In the genomic region with DNA sequence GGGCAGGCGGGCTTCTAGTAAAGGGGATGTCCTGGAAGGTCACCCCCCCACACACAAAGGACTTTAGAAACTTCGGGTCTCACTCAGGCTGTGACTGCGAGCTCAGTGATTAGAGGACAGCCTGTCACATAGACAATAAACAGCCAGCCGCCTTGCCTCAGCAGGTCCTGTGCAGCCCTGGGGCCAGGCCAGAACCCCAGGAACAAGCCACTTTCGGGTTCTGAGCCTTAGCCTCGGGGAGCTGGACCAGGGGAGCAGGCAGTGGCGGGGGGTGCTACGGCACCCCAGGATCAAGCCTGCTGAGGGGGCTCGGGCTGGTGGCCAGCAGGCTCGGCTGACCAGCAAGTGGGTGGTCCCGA, we compare ENCODE assay signal across 13 cellular contexts. TPM values are rescaled to one million over a fixed set of nuclear protein-coding genes. Genes with fewer than 3 reads are reported as not detected.
DNase-seq lines count a peak whose midpoint lies in the region; ATAC-seq and TF ChIP-seq lines count a peak whose summit lies in the region.
"Had no signal": no experiment of that assay in that cellular context is flagged by ENCODE, and none has a peak within 500 bp of the region (broad histone marks: within the 10 kb centered on the region; RNA-seq: fewer than 3 reads in every experiment).

No MANE protein-coding gene starts in this region.

- H3K9me3 Mint-ChIP-seq in CD8-positive, alpha-beta T cell = peaks cover 15% of the 10 kb centered on the region
- H3K9me3 Mint-ChIP-seq in immature natural killer cell = peaks cover 4 to 21% (median 11%) of the 10 kb centered on the region in 6 donors

- H3K27me3 Mint-ChIP-seq in CD8-positive, alpha-beta T cell (ENCODE audit: low read depth) = peaks cover 19% of the 10 kb centered on the region
- H3K27me3 Mint-ChIP-seq in immature natural killer cell (ENCODE audit: low read depth in 3 of 3) = peaks cover 7 to 15% (median 14%) of the 10 kb centered on the region in 3 donors

- H3K36me3 ChIP-seq in CD8-positive, alpha-beta T cell (ENCODE audit: insufficient read depth, low read length) = no peaks in the 10 kb centered on the region

- H3K27ac Mint-ChIP-seq in CD8-positive, alpha-beta T cell = no peak overlapping the region
- H3K27ac Mint-ChIP-seq in immature natural killer cell = peak overlapping the region in 3 of 6 donors; percentile 4 to 66 (median 46)
- H3K27ac Mint-ChIP-seq: IgD-negative memory B cell had no signal

- POLR2A ChIA-PET in CD8-positive, alpha-beta T cell (lab: Charles Lee) = no interaction called here

- no peak overlapping the region for H3K27ac ChIP-seq in CD8-positive, alpha-beta T cell (ENCODE audit: low read depth, low read length)

- peaks cover 10% of the 10 kb centered on the region for H3K4me1 Mint-ChIP-seq in CD8-positive, alpha-beta T cell (ENCODE audit: low read depth)
- H3K4me1 Mint-ChIP-seq in immature natural killer cell = peaks cover 19 to 50% of the 10 kb centered on the region in 2 donors

- peak overlapping the region; percentile 45 for H3K4me3 Mint-ChIP-seq in CD8-positive, alpha-beta T cell
- H3K4me3 Mint-ChIP-seq in immature natural killer cell = peak overlapping the region; percentile 74 to 80 (median 76)

- H3K4me1 ChIP-seq in CD8-positive, alpha-beta T cell (ENCODE audit: insufficient read depth, low read length) = peaks cover 11% of the 10 kb centered on the region

- CTCF ChIA-PET in CD8-positive, alpha-beta T cell (lab: Charles Lee) = interaction anchor here (1.6 kb wide), 1 partner anchor 27 kb away, joined by 3 read pairs; no protein-coding TSS in a partner anchor

- intact Hi-C loops in CD8-positive, alpha-beta T cell (cut with DNase I, micrococcal nuclease) = no loop called here
- intact Hi-C loops in sciatic nerve (cut with DNase I) = no loop called here

- ATAC-seq in CD8-positive, alpha-beta T cell = no peak
- ATAC-seq in sciatic nerve (peak; percentile 56), GM18517 (IDR thresholded peaks at IDR 0.05; ENCODE audit: unreplicated experiment) (no peak), GM18511 (IDR thresholded peaks at IDR 0.05; ENCODE audit: unreplicated experiment) (no peak), GM18873 (IDR thresholded peaks at IDR 0.05; ENCODE audit: low FRiP score, unreplicated experiment) (no peak)
- ATAC-seq: left colon had no signal

- no peak for TF ChIP-seq CTCF in CD8-positive, alpha-beta T cell (IDR thresholded peaks at IDR 0.05)
- no peak for TF ChIP-seq CTCF in choroid plexus epithelial cell (conservative IDR thresholded peaks at IDR 0.05; ENCODE audit: low read depth, low read length)

- H3K36me3 Mint-ChIP-seq in CD8-positive, alpha-beta T cell = no peaks in the 10 kb centered on the region
- peaks cover 13 to 25% (median 21%) of the 10 kb centered on the region in 3 donors for H3K36me3 Mint-ChIP-seq in immature natural killer cell
- H3K36me3 Mint-ChIP-seq: IgD-negative memory B cell had no signal

- peaks cover 3% of the 10 kb centered on the region for H3K9me3 ChIP-seq in CD8-positive, alpha-beta T cell (ENCODE audit: low read length)
- H3K9me3 ChIP-seq: SK-N-SH had no signal

- H3K27me3 ChIP-seq in CD8-positive, alpha-beta T cell (ENCODE audit: insufficient read depth, low read length) = peaks cover 12% of the 10 kb centered on the region

- no peak overlapping the region for H3K4me3 ChIP-seq in CD8-positive, alpha-beta T cell (ENCODE audit: low read depth, low read length)
- H3K4me3 ChIP-seq in choroid plexus epithelial cell (ENCODE audit: low read depth, low read length) = peak overlapping the region; percentile 60

- no peak for DNase-seq in CD8-positive, alpha-beta T cell
- DNase-seq in choroid plexus epithelial cell (ENCODE audit: low read depth) = no peak
- DNase-seq in immature natural killer cell = no peak
- DNase-seq in sciatic nerve (ENCODE audit: low spot score) = no peak
- no peak for DNase-seq in NCI-H748 (lab: John Stamatoyannopoulos, UW; ENCODE audit: unreplicated experiment)
- DNase-seq: Calu3, NCI-H510A had no signal

RNA-seq across cellular contexts. Expression of gene GAS7, which starts 1.1 kb away (rescaled TPM):
- 1 to 10 TPM; 2.9 to 4.2 TPM for total RNA-seq in CD8-positive, alpha-beta T cell
- polyA plus RNA-seq in immature natural killer cell = 10 to 100 TPM in 2 of 3 donors, 1 to 10 TPM in 1; 8.1 to 31.2 (median 13.7) TPM
- total RNA-seq in sciatic nerve = 431 TPM

Comparison
In these comparisons a context has a peak if more than half of its experiments do, and no peak if none do; other contexts are left out.
1. RNA of gene GAS7, which starts 1.1 kb away (total RNA-seq): 431 TPM in sciatic nerve (single experiment); 2.9 to 4.2 TPM in CD8-positive, alpha-beta T cell; every median in the first group is over 10 times any median in the second.